In the genomic region with DNA sequence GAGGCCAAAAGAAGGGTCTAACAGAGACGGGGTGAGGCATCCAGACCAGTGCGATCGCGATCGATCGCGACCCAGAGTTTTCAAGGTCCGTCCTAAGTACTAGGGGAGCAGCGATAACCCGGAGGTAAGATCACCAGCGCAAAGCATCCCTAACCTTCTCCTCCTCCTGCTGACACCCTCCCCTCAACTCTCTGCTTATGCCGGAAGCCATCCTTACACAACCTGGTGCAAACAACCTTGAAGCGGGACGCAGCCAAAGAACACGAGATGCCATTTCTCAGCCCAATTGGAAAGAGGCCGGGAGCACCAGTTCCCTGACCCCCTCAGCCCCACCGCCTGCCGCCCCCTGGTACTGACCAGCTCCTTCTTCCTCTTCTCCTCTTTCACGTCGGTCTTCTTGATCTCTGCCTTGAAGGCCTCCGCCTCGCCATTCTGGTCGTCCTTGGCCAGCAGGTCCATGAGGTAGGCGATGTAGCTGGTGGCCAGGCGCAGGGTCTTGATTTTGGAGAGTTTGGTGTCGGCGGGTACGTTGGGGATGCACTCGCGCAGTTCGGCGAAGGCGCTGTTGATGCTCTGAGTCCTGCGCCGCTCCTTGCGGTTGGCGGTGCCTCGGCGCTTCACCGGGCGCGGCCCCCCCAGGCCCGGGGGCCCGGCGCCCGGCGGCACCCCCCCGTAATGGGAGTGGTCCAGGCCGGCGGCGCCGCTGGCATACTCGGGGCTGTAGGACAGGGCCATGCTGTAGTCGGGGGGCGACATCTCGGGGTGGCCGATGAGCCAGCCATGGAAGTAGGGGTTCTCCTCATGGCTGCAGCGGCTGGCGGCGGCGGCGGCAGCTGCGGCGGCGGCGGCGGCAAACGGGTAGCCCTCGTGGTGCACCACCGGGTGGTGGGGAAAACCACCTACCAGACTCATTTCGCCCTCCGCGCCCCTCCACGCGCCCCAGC, we compare ENCODE assay signal across 8 cellular contexts. TPM values are rescaled to one million over a fixed set of nuclear protein-coding genes. Genes with fewer than 3 reads are reported as not detected.
DNase-seq lines count a peak whose midpoint lies in the region; ATAC-seq and TF ChIP-seq lines count a peak whose summit lies in the region.

No MANE protein-coding gene starts in this region.

- no CpG with 5 or more reads among the region's 75 CpGs for WGBS in mesendoderm (ENCODE audit: extremely low coverage, insufficient coverage, low lambda C conversion rate)

- H3K27ac ChIP-seq in A673 (ENCODE audit: low read depth, low read length, poor library complexity, severe bottlenecking) = peak overlapping the region; percentile 73
- peak overlapping the region; percentile 96 to 97 for H3K27ac ChIP-seq in ascending aorta
- H3K27ac ChIP-seq in mesendoderm (ENCODE audit: low read depth, low read length) = no peak overlapping the region

- no peak overlapping the region for H3K23ac ChIP-seq in mesendoderm (ENCODE audit: low read length)

- H4K8ac ChIP-seq in mesendoderm (ENCODE audit: low read depth, low read length) = no peak overlapping the region

- ATAC-seq in HG03108 (IDR thresholded peaks at IDR 0.05; ENCODE audit: unreplicated experiment) = no peak

- POLR2A ChIA-PET in A673 (lab: Charles Lee; ENCODE audit: low non-redundant PET) = interaction anchor here (0.6 kb wide), 1 partner anchor 360 kb away, joined by 7 read pairs; a partner anchor contains a TSS

- intact Hi-C loops in A673 (cut with micrococcal nuclease; ENCODE audit: unreplicated experiment) (no loop called here), ascending aorta (cut with DNase I) (loop anchor here (5.0 kb wide), 2 partner anchors 196 to 219 kb away; a partner anchor contains a TSS)

- no peak overlapping the region for H3K18ac ChIP-seq in mesendoderm (ENCODE audit: low read length)

- no peak overlapping the region for H2BK5ac ChIP-seq in mesendoderm (ENCODE audit: low read length)

- no peak overlapping the region for H3K4ac ChIP-seq in mesendoderm (ENCODE audit: low read depth, low read length)

- TF ChIP-seq CTCF in A673 (conservative IDR thresholded peaks at IDR 0.05; ENCODE audit: low read depth, low read length) (no peak), ascending aorta (IDR thresholded peaks at IDR 0.05) (no peak), GM13976 (IDR thresholded peaks at IDR 0.05; ENCODE audit: borderline replicate concordance, control extremely low read depth, extremely low read depth, insufficient read depth, missing control alignments) (no peak)

- no peak overlapping the region for H2BK120ac ChIP-seq in mesendoderm (ENCODE audit: low read depth, low read length)

- no peak overlapping the region for H3K9ac ChIP-seq in mesendoderm (ENCODE audit: low read length)

- H3K4me3 ChIP-seq in A673 (ENCODE audit: low read depth, low read length, poor library complexity, severe bottlenecking) = peak overlapping the region; percentile 92
- peak overlapping the region; percentile 61 to 93 for H3K4me3 ChIP-seq in ascending aorta
- H3K4me3 ChIP-seq in mesendoderm (ENCODE audit: low read length) = peak overlapping the region; percentile 7

- peak overlapping the region; percentile 34 for H3K56ac ChIP-seq in mesendoderm (ENCODE audit: low read length)

- peak overlapping the region; percentile 40 for H3K4me2 ChIP-seq in mesendoderm (ENCODE audit: low read length)

- no peak overlapping the region for H4K5ac ChIP-seq in mesendoderm (ENCODE audit: low read length)

- H3K36me3 ChIP-seq in A673 (ENCODE audit: insufficient read depth, low read length, poor library complexity, severe bottlenecking) (peaks cover 27% of the 10 kb centered on the region), ascending aorta (peaks cover 0 to 10% of the 10 kb centered on the region in 2 donors), mesendoderm (ENCODE audit: control insufficient read depth, insufficient read depth, low read length) (no peaks in the 10 kb centered on the region)

- no peaks in the 10 kb centered on the region for H3K79me1 ChIP-seq in mesendoderm (ENCODE audit: low read length)

- in situ Hi-C loops in GM13976 (cut with MboI; ENCODE audit: low sequenced_read_pairs, unreplicated experiment) = no loop called here

- CTCF ChIA-PET in A673 (lab: Charles Lee) = no interaction called here

- H3K27me3 ChIP-seq in A673 (replicated peaks; ENCODE audit: insufficient read depth, low read depth, low read length, poor library complexity) (no peaks in the 10 kb centered on the region), ascending aorta (no peaks in the 10 kb centered on the region), mesendoderm (ENCODE audit: insufficient read depth, low read length, poor library complexity) (peaks cover 84% of the 10 kb centered on the region)

- H2BK15ac ChIP-seq in mesendoderm (replicated peaks; ENCODE audit: low read depth) = no peak overlapping the region

- H2AK5ac ChIP-seq in mesendoderm (ENCODE audit: low read length) = no peak overlapping the region

- H3K9me3 ChIP-seq in A673 (ENCODE audit: low read depth, low read length, poor library complexity, severe bottlenecking) (no peaks in the 10 kb centered on the region), ascending aorta (no peaks in the 10 kb centered on the region)

- peak; percentile 54 for DNase-seq in A673 (ENCODE audit: low spot score)
- DNase-seq in HCEC 1CT = peak; percentile 26
- DNase-seq in ascending aorta (ENCODE audit: low spot score in 2 of 2) = peak in 1 of 2 donors; percentile 75
- peak; percentile 57 for DNase-seq in mesendoderm
- DNase-seq in NK-92 treated with Interleukin-12 subunit alpha and Interleukin-12 subunit beta, amount 100 ng/mL, for 24 hours (lab: John Stamatoyannopoulos, UW) = no peak
- no peak for DNase-seq in MV-4-11 (lab: John Stamatoyannopoulos, UW)
- DNase-seq in GM13976 (ENCODE audit: low spot score) = no peak

- no peaks in the 10 kb centered on the region for H3K79me2 ChIP-seq in mesendoderm (ENCODE audit: control insufficient read depth, insufficient read depth, low read length)

- H3K4me1 ChIP-seq in A673 (ENCODE audit: insufficient read depth, low read length, poor library complexity, severe bottlenecking) = peaks cover 7% of the 10 kb centered on the region
- H3K4me1 ChIP-seq in ascending aorta = peaks cover 0 to 7% of the 10 kb centered on the region in 2 donors
- peaks cover 8% of the 10 kb centered on the region for H3K4me1 ChIP-seq in mesendoderm (ENCODE audit: control insufficient read depth, low read depth, low read length)

- BruUV-seq in A673 (replicated peaks; lab: Mats Ljungman, UMichigan) = no TSS peak

RNA-seq across cellular contexts. Expression of a gene that starts 1.4 kb away (rescaled TPM):
- total RNA-seq in A673 (2021) (22.7 and 24.0 TPM in 2 replicates), ascending aorta (6.0 TPM)
- polyA plus RNA-seq in mesendoderm (2013, experiment 1 of 2) = 0.32 TPM
- 0.31 TPM for polyA plus RNA-seq in mesendoderm (2013, experiment 2 of 2)

Comparison
In these comparisons a context has a peak if more than half of its experiments do, and no peak if none do; other contexts are left out.
1. DNase-seq: peak in A673 (single experiment), HCEC 1CT (single experiment) and mesendoderm (single experiment); none in NK-92 treated with Interleukin-12 subunit alpha and Interleukin-12 subunit beta, amount 100 ng/mL, for 24 hours (single experiment), MV-4-11 (single experiment) and GM13976 (single experiment).
2. H3K4me3 ChIP-seq: peak in every context shown above with its lines; median percentile 92 in A673; 77 in ascending aorta; 7 in mesendoderm.